In the genomic region with DNA sequence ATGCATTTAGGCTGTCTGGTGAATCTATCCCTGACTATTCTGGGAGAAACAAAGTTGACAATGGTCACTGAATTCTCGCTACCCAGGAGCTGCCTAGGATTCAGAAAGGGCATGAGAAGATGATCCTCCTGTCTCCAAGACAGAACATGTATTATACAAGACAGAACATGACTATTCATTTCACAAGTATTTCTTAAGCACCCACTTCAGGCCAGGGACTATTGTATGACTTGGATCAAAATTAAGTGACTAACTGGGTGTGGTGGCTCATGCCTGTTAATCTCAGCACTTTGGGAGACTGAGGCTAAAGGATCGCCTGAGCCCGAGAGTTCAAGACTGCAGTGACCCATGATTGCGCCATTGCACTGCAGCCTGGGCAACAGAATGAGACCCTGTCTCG, we compare ENCODE assay signal across 21 cellular contexts.
DNase-seq lines count a peak whose midpoint lies in the region; ATAC-seq, FAIRE-seq and TF ChIP-seq lines count a peak whose summit lies in the region.
"Had no signal": no experiment of that assay in that cellular context is flagged by ENCODE, and none has a peak within 500 bp of the region (broad histone marks: within the 10 kb centered on the region; RNA-seq: fewer than 3 reads in every experiment).

No MANE protein-coding gene starts in this region.

- no peak overlapping the region for H3K4me3 Mint-ChIP-seq in osteocyte (ENCODE audit: unreplicated experiment)
- no peak overlapping the region for H3K4me3 Mint-ChIP-seq in activated naive CD4-positive, alpha-beta T cell treated with anti-CD3 and anti-CD28 coated beads for 36 hours
- H3K4me3 Mint-ChIP-seq: GM23338, IgD-negative memory B cell had no signal

- ATAC-seq in PC-3, result peak; percentile 42
- ATAC-seq: GM23338, Panc1, SK-N-SH treated with all-trans-retinoic acid at 6 μM for 48 hours had no signal

- CTCF ChIA-PET in PC-3 (lab: Charles Lee) (no interaction called here), SK-N-SH (lab: Yijun Ruan, JAX) (interaction anchor here (1.0 to 3.5 kb wide), 2 partner anchors 16 to 52 kb away, joined by 3 to 14 read pairs; no protein-coding TSS in a partner anchor)
- CTCF ChIA-PET in activated naive CD4-positive, alpha-beta T cell treated with anti-CD3 and anti-CD28 coated beads for 36 hours (lab: Charles Lee), result no interaction called here

- H3K27ac ChIP-seq in PC-3 (ENCODE audit: low read length) (no peak overlapping the region), keratinocyte (ENCODE audit: control insufficient read depth, insufficient read depth, low read length) (no peak overlapping the region), SK-N-SH (ENCODE audit: low read depth in 2 of 2, low read length in 1 of 2) (no peak overlapping the region)

- no peaks in the 10 kb centered on the region for H3K9me3 Mint-ChIP-seq in osteocyte (ENCODE audit: unreplicated experiment)
- no peaks in the 10 kb centered on the region for H3K9me3 Mint-ChIP-seq in activated naive CD4-positive, alpha-beta T cell treated with anti-CD3 and anti-CD28 coated beads for 36 hours
- H3K9me3 Mint-ChIP-seq: GM23338, IgD-negative memory B cell had no signal

- H3K4me3 ChIP-seq in PC-3 (ENCODE audit: low read length) (no peak overlapping the region), epithelial cell of esophagus (ENCODE audit: low read length) (no peak overlapping the region), keratinocyte (ENCODE audit: control insufficient read depth in 2 of 3, extremely low read depth in 1 of 3, insufficient read depth in 2 of 3, low read depth in 1 of 3, low read length in 3 of 3) (no peak overlapping the region), SK-N-SH (ENCODE audit: low read depth in 2 of 2, low read length in 1 of 2) (no peak overlapping the region)
- H3K4me3 ChIP-seq: GM23338 had no signal

- no peaks in the 10 kb centered on the region for H3K4me1 ChIP-seq in PC-3 (ENCODE audit: insufficient read depth, low read length)
- peaks cover 15% of the 10 kb centered on the region for H3K4me1 ChIP-seq in keratinocyte (ENCODE audit: control insufficient read depth, extremely low read depth, insufficient read depth, low read length)
- H3K4me1 ChIP-seq in SK-N-SH (ENCODE audit: control insufficient read depth in 1 of 2, insufficient read depth in 2 of 2, low read depth in 1 of 2, low read length in 1 of 2), result no peaks in the 10 kb centered on the region; a peak in 1 of 4 replicates

- peaks cover 39% of the 10 kb centered on the region for H3K4me1 Mint-ChIP-seq in osteocyte (ENCODE audit: unreplicated experiment)
- no peaks in the 10 kb centered on the region for H3K4me1 Mint-ChIP-seq in activated naive CD4-positive, alpha-beta T cell treated with anti-CD3 and anti-CD28 coated beads for 36 hours (ENCODE audit: low read depth)
- H3K4me1 Mint-ChIP-seq: IgD-negative memory B cell had no signal

- no peak for TF ChIP-seq RAD21 in SK-N-SH (IDR thresholded peaks at IDR 0.05; ENCODE audit: low read length)

- BruUV-seq in PC-3 (replicated peaks; lab: Mats Ljungman, UMichigan), result no TSS peak

- no peak overlapping the region for H3K4me2 ChIP-seq in PC-3 (ENCODE audit: low read length)
- peak overlapping the region; percentile 47 for H3K4me2 ChIP-seq in keratinocyte (ENCODE audit: control insufficient read depth, extremely low read depth, insufficient read depth, low read depth, low read length)
- H3K4me2 ChIP-seq in SK-N-SH, result no peak overlapping the region
- H3K4me2 ChIP-seq: GM23338 had no signal

- dilution Hi-C loops in keratinocyte (cut with MboI; ENCODE audit: extremely low pct_ligation_motif_present, low sequenced_read_pairs), result no loop called here

- no peaks in the 10 kb centered on the region for H3K9me1 ChIP-seq in keratinocyte (ENCODE audit: control insufficient read depth, extremely low read depth, insufficient read depth, low read length)

- H3K27ac Mint-ChIP-seq in osteocyte (ENCODE audit: unreplicated experiment), result no peak overlapping the region
- H3K27ac Mint-ChIP-seq in activated naive CD4-positive, alpha-beta T cell treated with anti-CD3 and anti-CD28 coated beads for 36 hours, result no peak overlapping the region
- H3K27ac Mint-ChIP-seq: GM23338, IgD-negative memory B cell had no signal

- no peak for TF ChIP-seq EP300 in SK-N-SH (IDR thresholded peaks at IDR 0.05; ENCODE audit: borderline replicate concordance in 1 of 2, low read depth in 1 of 2, low read length in 1 of 2)

- no peaks in the 10 kb centered on the region for H3K27me3 ChIP-seq in PC-3 (ENCODE audit: low read length)
- no peaks in the 10 kb centered on the region for H3K27me3 ChIP-seq in keratinocyte (ENCODE audit: control insufficient read depth, extremely low read depth, insufficient read depth, low read length)
- no peaks in the 10 kb centered on the region for H3K27me3 ChIP-seq in SK-N-SH (ENCODE audit: insufficient read depth)

- H3K27me3 Mint-ChIP-seq in osteocyte (ENCODE audit: unreplicated experiment), result no peaks in the 10 kb centered on the region
- no peaks in the 10 kb centered on the region for H3K27me3 Mint-ChIP-seq in activated naive CD4-positive, alpha-beta T cell treated with anti-CD3 and anti-CD28 coated beads for 36 hours (ENCODE audit: low read depth)
- H3K27me3 Mint-ChIP-seq: IgD-negative memory B cell had no signal

- H3K9me3 ChIP-seq in PC-3 (ENCODE audit: low read length), result no peaks in the 10 kb centered on the region
- no peaks in the 10 kb centered on the region for H3K9me3 ChIP-seq in keratinocyte (ENCODE audit: control insufficient read depth, low read depth, low read length)
- H3K9me3 ChIP-seq in SK-N-SH, result no peaks in the 10 kb centered on the region

- peak; percentile 97 for FAIRE-seq in keratinocyte (lab: Jason Lieb, UNC)
- FAIRE-seq: A204.1, GM12892 had no signal

- POLR2A ChIA-PET in PC-3 (lab: Charles Lee; ENCODE audit: unreplicated experiment), result no interaction called here
- POLR2A ChIA-PET in SK-N-SH (lab: Yijun Ruan, JAX), result no interaction called here

- H4K20me1 ChIP-seq in PC-3 (ENCODE audit: low read length), result no peaks in the 10 kb centered on the region
- no peaks in the 10 kb centered on the region for H4K20me1 ChIP-seq in keratinocyte (ENCODE audit: control insufficient read depth, extremely low read depth, insufficient read depth, low read length)
- no peaks in the 10 kb centered on the region for H4K20me1 ChIP-seq in SK-N-SH (ENCODE audit: insufficient read depth)

- no peak for TF ChIP-seq CTCF in PC-3 (conservative IDR thresholded peaks at IDR 0.05; ENCODE audit: low read depth, low read length)
- no peak for TF ChIP-seq CTCF in epithelial cell of esophagus (IDR thresholded peaks at IDR 0.05; ENCODE audit: insufficient read depth, low read depth, low read length, missing control alignments)
- no peak for TF ChIP-seq CTCF in keratinocyte (optimal IDR thresholded peaks at IDR 0.05 in 1 of 3, IDR thresholded peaks at IDR 0.05 in 1 of 3, conservative IDR thresholded peaks at IDR 0.05 in 1 of 3; ENCODE audit: extremely low read depth in 1 of 3, insufficient read depth in 2 of 3, low read length in 3 of 3)
- no peak for TF ChIP-seq CTCF in osteocyte (IDR thresholded peaks at IDR 0.05)
- no peak for TF ChIP-seq CTCF in SK-N-SH (IDR thresholded peaks at IDR 0.05)

- H3K36me3 Mint-ChIP-seq in osteocyte (ENCODE audit: unreplicated experiment), result peaks cover 27% of the 10 kb centered on the region
- H3K36me3 Mint-ChIP-seq in activated naive CD4-positive, alpha-beta T cell treated with anti-CD3 and anti-CD28 coated beads for 36 hours (ENCODE audit: low read depth), result no peaks in the 10 kb centered on the region

- H3K79me2 ChIP-seq in PC-3 (ENCODE audit: low read length) (no peaks in the 10 kb centered on the region), keratinocyte (ENCODE audit: control insufficient read depth, insufficient read depth, low read length) (no peaks in the 10 kb centered on the region), SK-N-SH (ENCODE audit: insufficient read depth) (no peaks in the 10 kb centered on the region)

- H3K9ac ChIP-seq in PC-3 (ENCODE audit: low read length) (no peak overlapping the region), keratinocyte (ENCODE audit: control insufficient read depth, extremely low read depth, insufficient read depth, low read length) (no peak overlapping the region), SK-N-SH (no peak overlapping the region)

- WGBS in SK-N-SH (ENCODE audit: low lambda C conversion rate), result 68% methylated on average over 5 of the region's 5 CpGs

- H3K9me2 ChIP-seq in PC-3 (replicated peaks; ENCODE audit: low read length) (no peaks in the 10 kb centered on the region), SK-N-SH (no peaks in the 10 kb centered on the region)

- no peaks in the 10 kb centered on the region for H3K36me3 ChIP-seq in PC-3 (ENCODE audit: low read depth, low read length)
- peaks cover 0 to 2% of the 10 kb centered on the region in 2 experiments for H3K36me3 ChIP-seq in keratinocyte (ENCODE audit: control insufficient read depth in 2 of 2, extremely low read depth in 1 of 2, insufficient read depth in 2 of 2, low read length in 2 of 2)
- no peaks in the 10 kb centered on the region for H3K36me3 ChIP-seq in SK-N-SH (replicated peaks in 1 of 2; ENCODE audit: control insufficient read depth in 1 of 2, insufficient read depth in 2 of 2, low read length in 1 of 2)

- DNase-seq in EH (ENCODE audit: low read depth) (peak; percentile 20), PC-3 (peak; percentile 19), epithelial cell of esophagus (ENCODE audit: low read depth) (peak; percentile 97), keratinocyte (ENCODE audit: low read depth, low spot score) (peak; percentile 76), osteocyte (ENCODE audit: extremely low spot score, unreplicated experiment) (no peak), SK-N-SH (no peak), KG1 (lab: John Stamatoyannopoulos, UW) (no peak)
- no peak for DNase-seq in activated naive CD4-positive, alpha-beta T cell treated with anti-CD3 and anti-CD28 coated beads for 36 hours
- DNase-seq: C1 segment of cervical spinal cord, DND-41, GDM1, NCI-H187, NCI-H2171 treated with DMSO at 0.1 percent for 48 hours, NCI-H524, SHP77 had no signal

- no peak overlapping the region for H2AFZ ChIP-seq in PC-3 (ENCODE audit: low read length)
- H2AFZ ChIP-seq in keratinocyte (ENCODE audit: control insufficient read depth, low read length), result no peak overlapping the region
- H2AFZ ChIP-seq in SK-N-SH (ENCODE audit: low read depth), result no peak overlapping the region
- H2AFZ ChIP-seq: GM23338 had no signal

- intact Hi-C loops in PC-3 (cut with micrococcal nuclease), result loop anchor here (5.0 to 10.0 kb wide), 3 partner anchors 419 to 799 kb away; no protein-coding TSS in a partner anchor
- intact Hi-C loops in activated naive CD4-positive, alpha-beta T cell treated with anti-CD3 and anti-CD28 coated beads for 36 hours (cut with micrococcal nuclease), result no loop called here

- H3F3A ChIP-seq in PC-3 (ENCODE audit: low read length, unreplicated experiment), result no peaks in the 10 kb centered on the region
- no peaks in the 10 kb centered on the region for H3F3A ChIP-seq in SK-N-SH (replicated peaks; ENCODE audit: insufficient read depth)

TF ChIP-seq in SK-N-SH, 30 proteins besides CTCF, POLR2A, EP300 and RAD21 (continues in another document):
- TF ChIP-seq JUND (IDR thresholded peaks at IDR 0.05), result no peak
- no peak for TF ChIP-seq EZH2phosphoT487 (IDR thresholded peaks at IDR 0.05; ENCODE audit: borderline replicate concordance, low read depth)

Comparison
In these comparisons a context has a peak if more than half of its experiments do, and no peak if none do; other contexts are left out.
1. DNase-seq: peak in EH (single experiment), PC-3 (single experiment), epithelial cell of esophagus (single experiment) and keratinocyte (single experiment); none in osteocyte (single experiment), SK-N-SH (single experiment), activated naive CD4-positive, alpha-beta T cell treated with anti-CD3 and anti-CD28 coated beads for 36 hours (single experiment) and KG1 (single experiment).